ENCODE assay signal across 14 cellular contexts in genomic region chr3:89049119-89049518, GRCh38. TPM values are rescaled to one million over a fixed set of nuclear protein-coding genes. Genes with fewer than 3 reads are reported as not detected.
A peak's percentile ranks its signal among the peaks of the same experiment; 100 is the strongest.
DNase-seq lines count a peak whose midpoint lies in the region; ATAC-seq, FAIRE-seq and TF ChIP-seq lines count a peak whose summit lies in the region.
"Had no signal": no experiment of that assay in that cellular context is flagged by ENCODE, and none has a peak within 500 bp of the region (broad histone marks: within the 10 kb centered on the region; RNA-seq: fewer than 3 reads in every experiment).

No MANE protein-coding gene starts in this region.

- H3K36me3 Mint-ChIP-seq in nephron progenitor cell (ENCODE audit: low read depth) = no peaks in the 10 kb centered on the region

- H3K4me3 ChIP-seq in bronchial epithelial cell (ENCODE audit: low read depth, low read length) (no peak overlapping the region), left lung (no peak overlapping the region)
- H3K4me3 ChIP-seq: A549 had no signal

- H3K4me1 ChIP-seq in left lung = no peaks in the 10 kb centered on the region
- H3K4me1 ChIP-seq: A549 had no signal

- FAIRE-seq in bronchial epithelial cell (lab: Jason Lieb, UNC) = no peak
- FAIRE-seq: A549 had no signal

- no peaks in the 10 kb centered on the region for H3K9me3 Mint-ChIP-seq in nephron progenitor cell

- H3K36me3 ChIP-seq in bronchial epithelial cell (ENCODE audit: control insufficient read depth, insufficient read depth, low read length) = no peaks in the 10 kb centered on the region
- no peaks in the 10 kb centered on the region for H3K36me3 ChIP-seq in left lung

- no peaks in the 10 kb centered on the region for H3K9me3 ChIP-seq in left lung
- H3K9me3 ChIP-seq: A549 had no signal

- H3K27ac Mint-ChIP-seq in nephron progenitor cell = no peak overlapping the region

- no peak overlapping the region for H3K27ac ChIP-seq in left lung
- H3K27ac ChIP-seq: A549 had no signal

- peaks cover 4% of the 10 kb centered on the region for H3K27me3 Mint-ChIP-seq in nephron progenitor cell (ENCODE audit: low read depth, poor library complexity)

- intact Hi-C loops in left lung (cut with DNase I) = no loop called here

- no peak overlapping the region for H3K4me3 Mint-ChIP-seq in nephron progenitor cell

- H3K27me3 ChIP-seq in bronchial epithelial cell (ENCODE audit: control insufficient read depth, insufficient read depth, low read length) = no peaks in the 10 kb centered on the region
- no peaks in the 10 kb centered on the region for H3K27me3 ChIP-seq in left lung

- no peak for ATAC-seq in GM21381 (IDR thresholded peaks at IDR 0.05; ENCODE audit: unreplicated experiment)
- ATAC-seq in left lung = no peak
- ATAC-seq: A549 had no signal

- TF ChIP-seq CTCF in bronchial epithelial cell (IDR thresholded peaks at IDR 0.05; ENCODE audit: insufficient read depth, low read length, severe bottlenecking) (peak; percentile 41), nephron progenitor cell (IDR thresholded peaks at IDR 0.05) (peak; percentile 33), left lung (IDR thresholded peaks at IDR 0.05) (no peak)

- peak; percentile 26 for DNase-seq in NCI-H82 (lab: John Stamatoyannopoulos, UW)
- no peak for DNase-seq in NCI-H82 treated with DMSO at 0.1 percent for 48 hours (lab: John Stamatoyannopoulos, UW; ENCODE audit: unreplicated experiment)
- peak; percentile 19 to 45 for DNase-seq in Kasumi-1 (lab: John Stamatoyannopoulos, UW)
- DNase-seq in bronchial epithelial cell (ENCODE audit: low read depth) = peak; percentile 23
- DNase-seq in nephron progenitor cell = peak; percentile 8
- DNase-seq in dermis blood vessel endothelial cell = no peak
- no peak for DNase-seq in left lung
- DNase-seq: activated naive CD4-positive, alpha-beta T cell treated with Interleukin-2 at 50 U/mL for 16 hours; KBM-7; Right ventricle myocardium superior had no signal

- H3K4me1 Mint-ChIP-seq in nephron progenitor cell = no peaks in the 10 kb centered on the region

RNA-seq across cellular contexts. Expression of gene EPHA3, which starts 58.3 kb away (rescaled TPM):
- total RNA-seq in bronchial epithelial cell = under 0.01 TPM in 2 replicates
- 0.14 TPM in 1 of 2 replicates, not detected in the other for total RNA-seq in dermis blood vessel endothelial cell
- 1 to 10 TPM; 1.9 to 6.2 TPM for total RNA-seq in left lung
- total RNA-seq: dermis microvascular lymphatic vessel endothelial cell, mononuclear cell had no signal

Comparison
In these comparisons a context has a peak if more than half of its experiments do, and no peak if none do; other contexts are left out.
1. DNase-seq: peak in NCI-H82 (single experiment), Kasumi-1 (2 of 2), bronchial epithelial cell (single experiment) and nephron progenitor cell (single experiment); none in NCI-H82 treated with DMSO at 0.1 percent for 48 hours (single experiment), dermis blood vessel endothelial cell (single experiment) and left lung (0 of 2).
2. CTCF ChIP-seq: peak in bronchial epithelial cell (single experiment) and nephron progenitor cell (single experiment); none in left lung (0 of 2).